ENCODE assay signal across 17 cellular contexts in the genomic region with DNA sequence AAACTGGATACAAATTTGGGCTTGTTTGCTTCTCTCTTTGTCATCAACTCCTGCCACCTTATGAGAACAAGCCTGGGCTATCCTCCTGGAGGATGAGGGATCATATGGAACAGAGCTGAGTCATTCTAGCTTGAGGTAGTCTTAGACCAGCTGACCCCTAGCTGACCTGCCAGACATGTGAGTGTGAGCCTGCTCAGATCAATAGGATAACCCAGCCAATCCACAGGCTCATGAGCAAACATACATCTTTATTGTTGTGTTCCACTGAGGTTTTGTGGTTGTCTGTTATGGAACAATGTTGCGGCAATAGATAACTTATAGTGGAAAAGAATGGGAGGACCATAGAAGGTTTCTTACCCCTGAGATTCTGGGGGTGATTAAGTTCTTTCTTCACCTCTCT. TPM values are rescaled to one million over a fixed set of nuclear protein-coding genes. Genes with fewer than 3 reads are reported as not detected.
A peak's percentile ranks its signal among the peaks of the same experiment; 100 is the strongest.
DNase-seq lines count a peak whose midpoint lies in the region; ATAC-seq and TF ChIP-seq lines count a peak whose summit lies in the region.
"Had no signal": no experiment of that assay in that cellular context is flagged by ENCODE, and none has a peak within 500 bp of the region (broad histone marks: within the 10 kb centered on the region; RNA-seq: fewer than 3 reads in every experiment).

No MANE protein-coding gene starts in this region.

- peak; percentile 34 for DNase-seq in HT1080 (ENCODE audit: low read depth)
- peak; percentile 7 for DNase-seq in RWPE1 (ENCODE audit: low spot score)
- DNase-seq in epithelial cell of prostate (ENCODE audit: low read depth, low spot score) = peak; percentile 40
- no peak for DNase-seq in T-helper 1 cell
- no peak for DNase-seq in amniotic stem cell (lab: John Stamatoyannopoulos, UW)
- DNase-seq in PC-3 = no peak
- no peak for DNase-seq in G401 (ENCODE audit: low spot score)
- DNase-seq: MG63, NCI-H1092, NCI-H2081 treated with DMSO at 0.1 percent for 48 hours, NCI-H510A, NCI-H774, SHP77 treated with DMSO at 0.1 percent for 48 hours had no signal

- no peak overlapping the region for H2AFZ ChIP-seq in PC-3 (ENCODE audit: low read length)

- H3K4me2 ChIP-seq in PC-3 (ENCODE audit: low read length) = no peak overlapping the region
- H3K4me2 ChIP-seq: KMS-11 had no signal

- H3K36me3 ChIP-seq in mesodermal cell (ENCODE audit: control insufficient read depth, insufficient read depth, low read length) (no peaks in the 10 kb centered on the region), PC-3 (ENCODE audit: low read depth, low read length) (no peaks in the 10 kb centered on the region)
- H3K36me3 ChIP-seq: MG63 had no signal

- CTCF ChIA-PET in RWPE1 (lab: Yijun Ruan, JAX) = no interaction called here
- CTCF ChIA-PET in PC-3 (lab: Charles Lee) = no interaction called here

- intact Hi-C loops in PC-3 (cut with micrococcal nuclease) = loop anchor here (5.0 kb wide), 1 partner anchor 1789 kb away; no protein-coding TSS in a partner anchor

- no peaks in the 10 kb centered on the region for H3K79me2 ChIP-seq in PC-3 (ENCODE audit: low read length)

- H3K9me2 ChIP-seq in PC-3 (replicated peaks; ENCODE audit: low read length) = no peaks in the 10 kb centered on the region

- no peaks in the 10 kb centered on the region for H3K27me3 ChIP-seq in PC-3 (ENCODE audit: low read length)
- H3K27me3 ChIP-seq: MG63 had no signal

- H3K4me1 ChIP-seq in mesodermal cell (ENCODE audit: control insufficient read depth, insufficient read depth, low read length, poor library complexity, severe bottlenecking) (peaks cover 9% of the 10 kb centered on the region), PC-3 (ENCODE audit: insufficient read depth, low read length) (no peaks in the 10 kb centered on the region)

- H4K20me1 ChIP-seq in PC-3 (ENCODE audit: low read length) = no peaks in the 10 kb centered on the region

- in situ Hi-C loops in G401 (cut with HindIII; ENCODE audit: low sequenced_read_pairs) = no loop called here

- no peak overlapping the region for H3K27ac ChIP-seq in RWPE1
- H3K27ac ChIP-seq in epithelial cell of prostate = no peak overlapping the region
- H3K27ac ChIP-seq in mesodermal cell (ENCODE audit: low read depth, low read length, severe bottlenecking) = peak overlapping the region; percentile 13
- no peak overlapping the region for H3K27ac ChIP-seq in PC-3 (ENCODE audit: low read length)
- H3K27ac ChIP-seq: KMS-11 had no signal

- ATAC-seq in PC-3 = no peak
- ATAC-seq: Panc1 had no signal

- 100% methylated on average over 1 of the region's 1 CpG; no CpG with 5 or more reads in 1 of the 2 experiments for WGBS in mesodermal cell (ENCODE audit: insufficient coverage in 2 of 2), 2 experiments

- H3K9me3 ChIP-seq in mesodermal cell (ENCODE audit: control insufficient read depth, low read length) (no peaks in the 10 kb centered on the region), PC-3 (ENCODE audit: low read length) (no peaks in the 10 kb centered on the region)
- H3K9me3 ChIP-seq: MG63 had no signal

- BruUV-seq in PC-3 (replicated peaks; lab: Mats Ljungman, UMichigan) = no TSS peak

- H3K4me3 ChIP-seq in mesodermal cell (ENCODE audit: extremely low read depth, insufficient read depth, low read length, poor library complexity, severe bottlenecking) (no peak overlapping the region), PC-3 (ENCODE audit: low read length) (no peak overlapping the region)
- H3K4me3 ChIP-seq: MG63 had no signal

- no peak for TF ChIP-seq CTCF in RWPE1 (conservative IDR thresholded peaks at IDR 0.05; ENCODE audit: low read depth)
- TF ChIP-seq CTCF in PC-3 (conservative IDR thresholded peaks at IDR 0.05; ENCODE audit: low read depth, low read length) = no peak

- no peaks in the 10 kb centered on the region for H3F3A ChIP-seq in PC-3 (ENCODE audit: low read length, unreplicated experiment)

- no peak overlapping the region for H3K9ac ChIP-seq in PC-3 (ENCODE audit: low read length)
- H3K9ac ChIP-seq: KMS-11 had no signal

- POLR2A ChIA-PET in RWPE1 (lab: Yijun Ruan, JAX; ENCODE audit: low non-redundant PET) = no interaction called here
- POLR2A ChIA-PET in PC-3 (lab: Charles Lee; ENCODE audit: unreplicated experiment) = no interaction called here

RNA-seq across cellular contexts. Expression of gene FAM180A, which starts 54.5 kb away (rescaled TPM):
- total RNA-seq in HT1080 (2014; rRNA removed; shearing (Covaris generic)) = not detected in 2 replicates
- polyA plus RNA-seq in HT1080 (2015; cell fraction: cytosol; rRNA removed) = 0.20 and 0.43 TPM in 2 replicates
- polyA plus RNA-seq in HT1080 (2015; cell fraction: nucleus; rRNA removed) = 0.45 TPM in 1 of 2 replicates, not detected in the other
- not detected for polyA plus RNA-seq in mesodermal cell (2013, experiment 1 of 2)
- polyA plus RNA-seq in mesodermal cell (2013, experiment 2 of 2) = not detected
- not detected in 2 replicates for total RNA-seq in PC-3 (2014; rRNA removed)
- not detected in 2 replicates for total RNA-seq in G401 (2014; rRNA removed; shearing (Covaris generic))
- total RNA-seq: H1 had no signal
- polyA plus RNA-seq: H1 had no signal

Comparison
In these comparisons a context has a peak if more than half of its experiments do, and no peak if none do; other contexts are left out.
1. DNase-seq: peak in HT1080 (single experiment), RWPE1 (single experiment) and epithelial cell of prostate (single experiment); none in T-helper 1 cell (0 of 5), amniotic stem cell (single experiment), PC-3 (single experiment) and G401 (single experiment).